ENCODE assay signal across 18 cellular contexts in genomic region chr4:181939199-181939945, GRCh38.
DNase-seq lines count a peak whose midpoint lies in the region; ATAC-seq, FAIRE-seq and TF ChIP-seq lines count a peak whose summit lies in the region.
"Had no signal": no experiment of that assay in that cellular context is flagged by ENCODE, and none has a peak within 500 bp of the region (broad histone marks: within the 10 kb centered on the region; RNA-seq: fewer than 3 reads in every experiment).

No MANE protein-coding gene starts in this region.

- no peak overlapping the region for H2AK5ac ChIP-seq in mesendoderm (ENCODE audit: low read length)

- no peak; the same call in 2 of the 3 replicates for ATAC-seq in RWPE2 (ENCODE audit: low read depth)

- H2BK5ac ChIP-seq in mesendoderm (ENCODE audit: low read length): no peak overlapping the region

- intact Hi-C loops in spleen (cut with DNase I; ENCODE audit: low total_unique reads): no loop called here

- H3K18ac ChIP-seq in mesendoderm (ENCODE audit: low read length): peak overlapping the region; percentile 3

- no peaks in the 10 kb centered on the region for H3K36me3 ChIP-seq in RWPE2 (ENCODE audit: low read depth)
- no peaks in the 10 kb centered on the region for H3K36me3 ChIP-seq in mesendoderm (ENCODE audit: control insufficient read depth, insufficient read depth, low read length)
- no peaks in the 10 kb centered on the region for H3K36me3 ChIP-seq in spleen
- H3K36me3 ChIP-seq: WERI-Rb-1 had no signal

- H3K23ac ChIP-seq in mesendoderm (ENCODE audit: low read length): no peak overlapping the region

- H4K5ac ChIP-seq in mesendoderm (ENCODE audit: low read length): no peak overlapping the region

- H4K8ac ChIP-seq in mesendoderm (ENCODE audit: low read depth, low read length): no peak overlapping the region

- TF ChIP-seq CTCF in RWPE2 (IDR thresholded peaks at IDR 0.05; ENCODE audit: poor library complexity, severe bottlenecking): peak; percentile 16
- TF ChIP-seq CTCF in epithelial cell of esophagus (IDR thresholded peaks at IDR 0.05; ENCODE audit: insufficient read depth, low read depth, low read length, missing control alignments): peak; percentile 55
- no peak for TF ChIP-seq CTCF in spleen (IDR thresholded peaks at IDR 0.05 in 8 of 11, conservative IDR thresholded peaks at IDR 0.05 in 3 of 11)

- no peak overlapping the region for H3K56ac ChIP-seq in mesendoderm (ENCODE audit: low read length)

- no peaks in the 10 kb centered on the region for H3K79me2 ChIP-seq in mesendoderm (ENCODE audit: control insufficient read depth, insufficient read depth, low read length)

- H3K4me3 ChIP-seq in RWPE2 (ENCODE audit: severe bottlenecking) (no peak overlapping the region), epithelial cell of esophagus (ENCODE audit: low read length) (no peak overlapping the region), mesendoderm (ENCODE audit: low read length) (no peak overlapping the region), spleen (no peak overlapping the region)
- H3K4me3 ChIP-seq: skin epidermis had no signal

- WGBS in mesendoderm (ENCODE audit: extremely low coverage, insufficient coverage, low lambda C conversion rate): no CpG with 5 or more reads among the region's 15 CpGs
- WGBS in spleen, 5 donors: 80 to 85% (median 84%) methylated on average over 15 of the region's 15 CpGs

- H2BK120ac ChIP-seq in mesendoderm (ENCODE audit: low read depth, low read length): no peak overlapping the region

- H3K4ac ChIP-seq in mesendoderm (ENCODE audit: low read depth, low read length): no peak overlapping the region

- H3K4me2 ChIP-seq in mesendoderm (ENCODE audit: low read length): no peak overlapping the region

- H3K9ac ChIP-seq in mesendoderm (ENCODE audit: low read length): no peak overlapping the region

- H3K27ac ChIP-seq in RWPE2 (ENCODE audit: poor library complexity, severe bottlenecking): no peak overlapping the region
- H3K27ac ChIP-seq in mesendoderm (ENCODE audit: low read depth, low read length): no peak overlapping the region
- no peak overlapping the region for H3K27ac ChIP-seq in spleen
- H3K27ac ChIP-seq: skin epidermis, WERI-Rb-1 had no signal

- no peaks in the 10 kb centered on the region for H3K79me1 ChIP-seq in mesendoderm (ENCODE audit: low read length)

- no peak for FAIRE-seq in GM19239 (lab: Jason Lieb, UNC)

- DNase-seq in COLO829 (ENCODE audit: low spot score) (peak; percentile 66), RWPE2 (ENCODE audit: low spot score) (no peak), epithelial cell of esophagus (ENCODE audit: low read depth) (peak; percentile 60), mesendoderm (peak; percentile 65), spleen (no peak), germinal center (ENCODE audit: low spot score) (no peak), NCI-H524 (lab: John Stamatoyannopoulos, UW) (no peak), GM19239 (ENCODE audit: insufficient read length, low spot score) (no peak)
- DNase-seq: activated gamma-delta T cell; EL; islet precursor cell; Karpas-422; midbrain; NCI-H1436; occipital lobe; stimulated activated naive CD4-positive, alpha-beta T cell treated with Interleukin-2 at 50 U/mL for 16 hours; WERI-Rb-1 had no signal

- no peaks in the 10 kb centered on the region for H3K4me1 ChIP-seq in RWPE2 (ENCODE audit: insufficient read depth, poor library complexity, severe bottlenecking)
- H3K4me1 ChIP-seq in mesendoderm (ENCODE audit: control insufficient read depth, low read depth, low read length): no peaks in the 10 kb centered on the region
- no peaks in the 10 kb centered on the region for H3K4me1 ChIP-seq in spleen

- H3K9me3 ChIP-seq in RWPE2 (ENCODE audit: severe bottlenecking) (no peaks in the 10 kb centered on the region), spleen (no peaks in the 10 kb centered on the region)

- H2BK15ac ChIP-seq in mesendoderm (replicated peaks; ENCODE audit: low read depth): peak overlapping the region; percentile 14

- no peak for TF ChIP-seq POLR2A in spleen (IDR thresholded peaks at IDR 0.05)

- H3K27me3 ChIP-seq in RWPE2 (ENCODE audit: insufficient read depth, poor library complexity, severe bottlenecking): no peaks in the 10 kb centered on the region
- no peaks in the 10 kb centered on the region for H3K27me3 ChIP-seq in mesendoderm (ENCODE audit: insufficient read depth, low read length, poor library complexity)
- H3K27me3 ChIP-seq in spleen (replicated peaks in 1 of 7): no peaks in the 10 kb centered on the region

Comparison
In these comparisons a context has a peak if more than half of its experiments do, and no peak if none do; other contexts are left out.
1. DNase-seq: peak in COLO829 (single experiment), epithelial cell of esophagus (single experiment) and mesendoderm (single experiment); none in RWPE2 (single experiment), spleen (single experiment), germinal center (single experiment), NCI-H524 (0 of 2) and GM19239 (single experiment).
2. CTCF ChIP-seq: peak in RWPE2 (single experiment) and epithelial cell of esophagus (single experiment); none in spleen (0 of 11).